ENCODE assay signal across 11 cellular contexts in the genomic region with DNA sequence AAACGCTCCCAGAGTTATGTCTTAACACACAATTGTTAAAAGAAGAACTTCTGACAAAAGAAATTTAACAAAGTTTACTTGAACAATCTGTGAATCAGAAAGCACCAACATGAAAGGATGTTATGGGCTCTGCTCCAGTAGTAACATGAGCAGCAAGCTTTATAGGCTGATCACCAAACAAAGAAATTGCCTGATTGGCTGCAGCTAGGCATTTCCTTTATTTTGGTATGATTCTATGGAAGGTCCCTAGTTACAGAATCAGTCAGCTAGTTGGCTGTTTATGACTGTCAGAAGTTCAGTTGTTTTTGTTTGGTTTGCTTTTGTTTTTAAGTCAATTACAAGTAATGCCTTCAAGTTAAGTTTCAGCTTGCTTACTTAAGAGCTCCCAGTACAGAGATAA.
DNase-seq lines count a peak whose midpoint lies in the region; ATAC-seq lines count a peak whose summit lies in the region.
"Had no signal": no experiment of that assay in that cellular context is flagged by ENCODE, and none has a peak within 500 bp of the region (broad histone marks: within the 10 kb centered on the region; RNA-seq: fewer than 3 reads in every experiment).

No MANE protein-coding gene starts in this region.

- peaks cover 27% of the 10 kb centered on the region for H3K4me1 Mint-ChIP-seq in activated CD8-positive, alpha-beta memory T cell treated with anti-CD3 and anti-CD28 coated beads, Interleukin-2, amount 10 ng/mL, durations not matched to agents 7 days and 5 days

- DNase-seq in activated CD8-positive, alpha-beta memory T cell treated with anti-CD3 and anti-CD28 coated beads, Interleukin-2, amount 10 ng/mL, durations not matched to agents 7 days and 5 days = peak; percentile 45
- no peak for DNase-seq in activated CD8-positive, alpha-beta memory T cell treated with anti-CD3 and anti-CD28 coated beads for 24 hours
- peak; percentile 14 for DNase-seq in skeletal muscle cell (ENCODE audit: low read depth)
- no peak for DNase-seq in NCI-H1436 treated with DMSO at 0.1 percent for 48 hours (lab: John Stamatoyannopoulos, UW)
- no peak for DNase-seq in D341Med (ENCODE audit: low spot score)
- no peak for DNase-seq in AG20443 (ENCODE audit: low spot score)
- DNase-seq: AML-193, occipital lobe, RPMI8226 had no signal

- peak; percentile 80 for ATAC-seq in activated CD8-positive, alpha-beta memory T cell treated with anti-CD3 and anti-CD28 coated beads, Interleukin-2, amount 10 ng/mL, durations not matched to agents 7 days and 5 days
- ATAC-seq in HG02623 (IDR thresholded peaks at IDR 0.05; ENCODE audit: unreplicated experiment) (peak; percentile 85), HG03571 (IDR thresholded peaks at IDR 0.05; ENCODE audit: unreplicated experiment) (peak; percentile 56)

- H3K4me3 ChIP-seq in skeletal muscle cell (ENCODE audit: low read depth, low read length) = no peak overlapping the region

- CTCF ChIA-PET in activated CD8-positive, alpha-beta memory T cell treated with anti-CD3 and anti-CD28 coated beads, Interleukin-2, amount 10 ng/mL, durations not matched to agents 7 days and 5 days (lab: Charles Lee) = interaction anchor here (0.8 kb wide), 1 partner anchor 77 kb away, joined by 3 read pairs; no protein-coding TSS in a partner anchor

- peak overlapping the region; percentile 80 for H3K27ac Mint-ChIP-seq in activated CD8-positive, alpha-beta memory T cell treated with anti-CD3 and anti-CD28 coated beads, Interleukin-2, amount 10 ng/mL, durations not matched to agents 7 days and 5 days

- H3K36me3 Mint-ChIP-seq in activated CD8-positive, alpha-beta memory T cell treated with anti-CD3 and anti-CD28 coated beads, Interleukin-2, amount 10 ng/mL, durations not matched to agents 7 days and 5 days = no peaks in the 10 kb centered on the region

- no peaks in the 10 kb centered on the region for H3K9me3 Mint-ChIP-seq in activated CD8-positive, alpha-beta memory T cell treated with anti-CD3 and anti-CD28 coated beads, Interleukin-2, amount 10 ng/mL, durations not matched to agents 7 days and 5 days (ENCODE audit: low read depth)

- H3K4me3 Mint-ChIP-seq in activated CD8-positive, alpha-beta memory T cell treated with anti-CD3 and anti-CD28 coated beads, Interleukin-2, amount 10 ng/mL, durations not matched to agents 7 days and 5 days = peak overlapping the region; percentile 16

- no peaks in the 10 kb centered on the region for H3K27me3 Mint-ChIP-seq in activated CD8-positive, alpha-beta memory T cell treated with anti-CD3 and anti-CD28 coated beads, Interleukin-2, amount 10 ng/mL, durations not matched to agents 7 days and 5 days

Comparison
In these comparisons a context has a peak if more than half of its experiments do, and no peak if none do; other contexts are left out.
1. DNase-seq: peak in activated CD8-positive, alpha-beta memory T cell treated with anti-CD3 and anti-CD28 coated beads, Interleukin-2, amount 10 ng/mL, durations not matched to agents 7 days and 5 days (single experiment) and skeletal muscle cell (single experiment); none in activated CD8-positive, alpha-beta memory T cell treated with anti-CD3 and anti-CD28 coated beads for 24 hours (single experiment), NCI-H1436 treated with DMSO at 0.1 percent for 48 hours (single experiment), D341Med (single experiment) and AG20443 (single experiment).
2. Peak in every context shown above with its lines, with median percentiles within 50 percentile points of each other: ATAC-seq.